ENCODE assay signal across 14 cellular contexts in genomic region chr15:90104551-90104950, GRCh38. TPM values are rescaled to one million over a fixed set of nuclear protein-coding genes. Genes with fewer than 3 reads are reported as not detected.
A peak's percentile ranks its signal among the peaks of the same experiment; 100 is the strongest.
DNase-seq lines count a peak whose midpoint lies in the region; TF ChIP-seq lines count a peak whose summit lies in the region.
"Had no signal": no experiment of that assay in that cellular context is flagged by ENCODE, and none has a peak within 500 bp of the region (broad histone marks: within the 10 kb centered on the region; RNA-seq: fewer than 3 reads in every experiment).

No MANE protein-coding gene starts in this region.

- no peaks in the 10 kb centered on the region for H3K9me2 ChIP-seq in Karpas-422 (replicated peaks; ENCODE audit: insufficient read depth, low read length)

- TF ChIP-seq CTCF in breast epithelium (IDR thresholded peaks at IDR 0.05) (no peak), mammary epithelial cell (conservative IDR thresholded peaks at IDR 0.05 in 1 of 2, IDR thresholded peaks at IDR 0.05 in 1 of 2; ENCODE audit: extremely low read depth in 1 of 2, insufficient read depth in 1 of 2, low read depth in 1 of 2, low read length in 2 of 2) (no peak), colonic mucosa (IDR thresholded peaks at IDR 0.05) (no peak), suprapubic skin (IDR thresholded peaks at IDR 0.05) (no peak), WERI-Rb-1 (IDR thresholded peaks at IDR 0.05; ENCODE audit: low read depth, low read length) (no peak)

- H3K27me3 ChIP-seq in breast epithelium (no peaks in the 10 kb centered on the region), mammary epithelial cell (ENCODE audit: insufficient read depth, low read length) (no peaks in the 10 kb centered on the region), colonic mucosa (no peaks in the 10 kb centered on the region), suprapubic skin (no peaks in the 10 kb centered on the region), Karpas-422 (ENCODE audit: low read length) (no peaks in the 10 kb centered on the region), WERI-Rb-1 (ENCODE audit: insufficient read depth, low read depth, severe bottlenecking) (no peaks in the 10 kb centered on the region)
- H3K27me3 ChIP-seq: foreskin keratinocyte had no signal

- H3K27ac ChIP-seq in breast epithelium (peak overlapping the region; percentile 81 to 96), mammary epithelial cell (ENCODE audit: insufficient read depth, low read depth, low read length) (no peak overlapping the region), colonic mucosa (peak overlapping the region; percentile 34), suprapubic skin (peak overlapping the region; percentile 93), Karpas-422 (ENCODE audit: low read length) (no peak overlapping the region), WERI-Rb-1 (no peak overlapping the region)
- H3K27ac ChIP-seq: foreskin keratinocyte had no signal

- in situ Hi-C loops in mammary epithelial cell (cut with MboI; ENCODE audit: low sequenced_read_pairs in 2 of 2), result no loop called here

- no peaks in the 10 kb centered on the region for H3K9me3 ChIP-seq in breast epithelium
- no peaks in the 10 kb centered on the region for H3K9me3 ChIP-seq in mammary epithelial cell (replicated peaks; ENCODE audit: insufficient read depth, low read length)
- H3K9me3 ChIP-seq in colonic mucosa, result no peaks in the 10 kb centered on the region
- H3K9me3 ChIP-seq in suprapubic skin, result no peaks in the 10 kb centered on the region
- no peaks in the 10 kb centered on the region for H3K9me3 ChIP-seq in Karpas-422 (ENCODE audit: low read length)
- no peaks in the 10 kb centered on the region for H3K9me3 ChIP-seq in WERI-Rb-1 (ENCODE audit: severe bottlenecking)

- peak overlapping the region in 1 of 3 donors; percentile 20 for H3K4me3 ChIP-seq in breast epithelium
- no peak overlapping the region for H3K4me3 ChIP-seq in mammary epithelial cell (replicated peaks in 1 of 3; ENCODE audit: insufficient read depth in 1 of 3, low read depth in 2 of 3, low read length in 3 of 3)
- H3K4me3 ChIP-seq in colonic mucosa, result no peak overlapping the region
- H3K4me3 ChIP-seq in suprapubic skin, result no peak overlapping the region
- H3K4me3 ChIP-seq in Karpas-422 (ENCODE audit: low read length), result no peak overlapping the region
- no peak overlapping the region for H3K4me3 ChIP-seq in WERI-Rb-1 (ENCODE audit: low read depth, low read length)

- H3K4me2 ChIP-seq in mammary epithelial cell (ENCODE audit: insufficient read depth, low read depth, low read length), result no peak overlapping the region
- no peak overlapping the region for H3K4me2 ChIP-seq in Karpas-422 (ENCODE audit: low read depth, low read length, poor library complexity, severe bottlenecking)

- H3K79me2 ChIP-seq in mammary epithelial cell (ENCODE audit: insufficient read depth, low read length) (no peaks in the 10 kb centered on the region), Karpas-422 (ENCODE audit: low read length) (peaks cover 12% of the 10 kb centered on the region)

- CTCF ChIA-PET in mammary epithelial cell (lab: Charles Lee; ENCODE audit: low non-redundant PET), result no interaction called here

- H2AFZ ChIP-seq in mammary epithelial cell (ENCODE audit: low read depth, low read length) (no peak overlapping the region), Karpas-422 (ENCODE audit: low read length) (no peak overlapping the region)

- intact Hi-C loops in breast epithelium (cut with DNase I; ENCODE audit: low total_unique reads), result no loop called here
- intact Hi-C loops in mammary epithelial cell (cut with micrococcal nuclease), result loop anchor here (5.0 kb wide), 1 partner anchor 108 kb away; no protein-coding TSS in a partner anchor
- intact Hi-C loops in colonic mucosa (cut with DNase I), result no loop called here

- BruUV-seq in mammary epithelial cell (replicated peaks; lab: Mats Ljungman, UMichigan), result no TSS peak

- H3K36me3 ChIP-seq in breast epithelium (no peaks in the 10 kb centered on the region), mammary epithelial cell (ENCODE audit: insufficient read depth, low read length) (no peaks in the 10 kb centered on the region), colonic mucosa (no peaks in the 10 kb centered on the region), suprapubic skin (no peaks in the 10 kb centered on the region), Karpas-422 (ENCODE audit: insufficient read depth, low read length) (no peaks in the 10 kb centered on the region), WERI-Rb-1 (no peaks in the 10 kb centered on the region)

- DNase-seq in breast epithelium (ENCODE audit: low spot score in 2 of 2) (peak; percentile 87 to 89), mammary epithelial cell (no peak), colonic mucosa (peak; percentile 79), mucosa of gallbladder (ENCODE audit: low spot score) (peak; percentile 35), suprapubic skin (ENCODE audit: low spot score in 2 of 2) (no peak), Karpas-422 (no peak), WERI-Rb-1 (no peak)
- DNase-seq in activated CD8-positive, alpha-beta memory T cell treated with anti-CD3 and anti-CD28 coated beads, Interleukin-2, amount 50 U/mL, for 48 hours, result no peak
- DNase-seq: effector memory CD4-positive, alpha-beta T cell; foreskin keratinocyte; immature natural killer cell; NCI-H1694 treated with DMSO at 0.1 percent for 48 hours; stimulated activated CD4-positive, alpha-beta T cell treated with anti-CD3 and anti-CD28 coated beads, Interleukin-2, amount 100 ng/mL, for 24 hours; T-helper 2 cell had no signal

- no peaks in the 10 kb centered on the region for H4K20me1 ChIP-seq in mammary epithelial cell (ENCODE audit: insufficient read depth, low read length)
- no peaks in the 10 kb centered on the region for H4K20me1 ChIP-seq in Karpas-422 (ENCODE audit: insufficient read depth, low read depth, low read length)

- H3K4me1 ChIP-seq in breast epithelium (peaks cover 0 to 15% of the 10 kb centered on the region in 2 donors), mammary epithelial cell (ENCODE audit: insufficient read depth, low read length) (peaks cover 32% of the 10 kb centered on the region), colonic mucosa (no peaks in the 10 kb centered on the region), suprapubic skin (peaks cover 63% of the 10 kb centered on the region), Karpas-422 (ENCODE audit: low read length) (peaks cover 31% of the 10 kb centered on the region)

- no peak overlapping the region for H3K9ac ChIP-seq in mammary epithelial cell (ENCODE audit: insufficient read depth, low read length)
- peak overlapping the region in 1 of 2 donors; percentile 7 for H3K9ac ChIP-seq in colonic mucosa (ENCODE audit: low read depth in 2 of 2, low read length in 2 of 2)
- no peak overlapping the region for H3K9ac ChIP-seq in Karpas-422 (ENCODE audit: low read length)

- WGBS in mammary epithelial cell (ENCODE audit: low coverage, missing lambda C conversion rate), result 44% methylated on average over 3 of the region's 4 CpGs
- WGBS in suprapubic skin, result 70% methylated on average over 4 of the region's 4 CpGs

- TF ChIP-seq POLR2A in breast epithelium (IDR thresholded peaks at IDR 0.05), result no peak
- no peak for TF ChIP-seq POLR2A in suprapubic skin (IDR thresholded peaks at IDR 0.05)

- dilution Hi-C loops in mammary epithelial cell (cut with HindIII; ENCODE audit: low sequenced_read_pairs), result loop anchor here (5.0 kb wide), 3 partner anchors 48 to 113 kb away; no protein-coding TSS in a partner anchor

- no peak for TF ChIP-seq EP300 in suprapubic skin (IDR thresholded peaks at IDR 0.05)

RNA-seq across cellular contexts. Expression of gene IDH2, which starts 2.3 kb away (rescaled TPM):
- total RNA-seq in breast epithelium, result 10 to 100 TPM; 29.9 to 73.5 (median 58.7) TPM
- 10 to 100 TPM; 16.4 to 39.5 TPM for total RNA-seq in mammary epithelial cell
- 41.3 TPM for polyA plus RNA-seq in mammary epithelial cell
- 31.6 TPM for polyA minus RNA-seq in mammary epithelial cell
- total RNA-seq in colonic mucosa, result 100 to 1,000 TPM; 201 to 286 TPM
- 73.2 TPM for total RNA-seq in mucosa of gallbladder
- 100 to 1,000 TPM in 1 of 4 donors, 10 to 100 TPM in 3; 68.6 to 126 (median 76.7) TPM for total RNA-seq in suprapubic skin
- 93.4 and 156 TPM in 2 replicates for total RNA-seq in Karpas-422 (2014; rRNA removed; shearing (Covaris generic); ENCODE audit: low replicate concordance)

Comparison
In these comparisons a context has a peak if more than half of its experiments do, and no peak if none do; other contexts are left out.
1. DNase-seq: peak in breast epithelium (2 of 2), colonic mucosa (single experiment) and mucosa of gallbladder (single experiment); none in mammary epithelial cell (single experiment), suprapubic skin (0 of 2), activated CD8-positive, alpha-beta memory T cell treated with anti-CD3 and anti-CD28 coated beads, Interleukin-2, amount 50 U/mL, for 48 hours (single experiment), Karpas-422 (single experiment) and WERI-Rb-1 (single experiment).
2. H3K27ac ChIP-seq: peak in breast epithelium (2 of 2), colonic mucosa (single experiment) and suprapubic skin (single experiment); none in mammary epithelial cell (single experiment), Karpas-422 (single experiment) and WERI-Rb-1 (single experiment).